In the genomic region with DNA sequence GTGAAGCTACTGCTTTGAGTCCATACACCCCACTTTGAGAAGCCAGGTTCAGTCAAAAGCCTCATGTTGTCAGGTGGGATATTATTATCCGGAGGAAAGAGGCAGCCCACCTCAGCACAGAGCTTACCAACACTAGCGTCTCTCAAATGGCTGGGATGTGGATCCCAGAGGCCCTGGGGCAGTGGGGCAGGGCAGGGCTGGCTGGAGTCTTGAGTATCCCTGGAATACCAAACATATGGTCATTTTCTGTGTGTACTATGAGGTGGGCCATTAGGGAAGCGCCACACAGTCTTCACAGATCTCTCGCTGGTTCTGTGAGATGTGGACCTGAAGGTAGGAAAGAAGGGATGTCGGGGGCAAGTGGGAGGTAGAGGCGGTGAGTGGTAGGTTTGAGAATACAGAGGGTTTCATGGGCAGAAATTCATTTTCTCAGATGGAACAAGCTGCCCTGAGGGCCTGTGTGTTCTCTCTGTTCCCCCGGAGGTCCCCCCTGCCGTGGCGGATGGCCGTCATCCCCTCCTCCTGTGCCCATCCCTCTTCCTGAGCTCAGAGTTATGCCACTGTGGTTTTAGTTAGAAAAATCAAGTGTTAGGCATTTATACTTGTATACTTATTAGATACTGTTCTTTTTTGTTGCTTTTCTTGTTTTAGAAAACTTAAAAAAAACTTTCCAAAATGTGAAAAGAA, we compare ENCODE assay signal across 14 cellular contexts.
"Had no signal": no experiment of that assay in that cellular context is flagged by ENCODE, and none has a peak within 500 bp of the region (broad histone marks: within the 10 kb centered on the region; RNA-seq: fewer than 3 reads in every experiment).

No MANE protein-coding gene starts in this region.

- H3K27ac ChIP-seq: dorsolateral prefrontal cortex, hepatocyte, right lobe of liver, spleen, VCaP had no signal

- ATAC-seq: activated CD8-positive, alpha-beta memory T cell treated with anti-CD3 and anti-CD28 coated beads, Interleukin-2, amount 10 ng/mL, durations not matched to agents 7 days and 5 days; activated naive CD8-positive, alpha-beta T cell treated with anti-CD3 and anti-CD28 coated beads, Interleukin-2, amount 50 U/mL, for 24 hours; right lobe of liver; stimulated activated naive CD8-positive, alpha-beta T cell treated with anti-CD3 and anti-CD28 coated beads, Interleukin-15, amount 100 ng/mL, for 72 hours had no signal

- H3K4me2 ChIP-seq: hepatocyte had no signal

- H3K4me3 ChIP-seq: dorsolateral prefrontal cortex, hepatocyte, right lobe of liver, spleen had no signal

- H2AFZ ChIP-seq: hepatocyte had no signal

- DNase-seq: activated CD4-positive, alpha-beta memory T cell treated with anti-CD3 and anti-CD28 coated beads for 36 hours; activated CD8-positive, alpha-beta memory T cell treated with anti-CD3 and anti-CD28 coated beads, Interleukin-2, amount 10 ng/mL, durations not matched to agents 7 days and 5 days; activated naive CD4-positive, alpha-beta T cell treated with anti-CD3 and anti-CD28 coated beads for 36 hours; activated naive CD8-positive, alpha-beta T cell treated with anti-CD3 and anti-CD28 coated beads, Interleukin-2, amount 50 U/mL, for 24 hours; activated T-cell treated with anti-CD3 and anti-CD28 coated beads, Interleukin-2, amount 50 U/mL, for 1 hour; aorta; dorsolateral prefrontal cortex; erythroblast; kidney glomerular epithelial cell; right lobe of liver; spleen; stimulated activated naive CD8-positive, alpha-beta T cell treated with anti-CD3 and anti-CD28 coated beads, Interleukin-15, amount 100 ng/mL, for 72 hours had no signal

- H3K4me1 ChIP-seq: right lobe of liver, spleen had no signal

- H3K9me3 ChIP-seq: right lobe of liver, spleen had no signal

- H3K27me3 ChIP-seq: dorsolateral prefrontal cortex, hepatocyte, right lobe of liver, spleen had no signal
